In genomic region chr2:18959200-18959599, GRCh38 we compare ENCODE assay signal across 7 cellular contexts.
"Had no signal": no experiment of that assay in that cellular context is flagged by ENCODE, and none has a peak within 500 bp of the region (broad histone marks: within the 10 kb centered on the region; RNA-seq: fewer than 3 reads in every experiment).

No MANE protein-coding gene starts in this region.

- H3K4me1 Mint-ChIP-seq: IgD-negative memory B cell had no signal

- H3K9ac ChIP-seq: KMS-11 had no signal

- H3K36me3 Mint-ChIP-seq: IgD-negative memory B cell had no signal

- H3K27ac ChIP-seq: HL-60, KMS-11 had no signal

- H3K4me2 ChIP-seq: KMS-11 had no signal

- FAIRE-seq: K562 had no signal

- ATAC-seq: K562 had no signal

- H3K27ac Mint-ChIP-seq: IgD-negative memory B cell had no signal

- DNase-seq: Karpas-422, KBM-7, KG1 had no signal

- H3K4me3 Mint-ChIP-seq: IgD-negative memory B cell had no signal

- H3K4me3 ChIP-seq: K562 had no signal
